Comparison of ENCODE assay signal across 13 cellular contexts in the genomic region with DNA sequence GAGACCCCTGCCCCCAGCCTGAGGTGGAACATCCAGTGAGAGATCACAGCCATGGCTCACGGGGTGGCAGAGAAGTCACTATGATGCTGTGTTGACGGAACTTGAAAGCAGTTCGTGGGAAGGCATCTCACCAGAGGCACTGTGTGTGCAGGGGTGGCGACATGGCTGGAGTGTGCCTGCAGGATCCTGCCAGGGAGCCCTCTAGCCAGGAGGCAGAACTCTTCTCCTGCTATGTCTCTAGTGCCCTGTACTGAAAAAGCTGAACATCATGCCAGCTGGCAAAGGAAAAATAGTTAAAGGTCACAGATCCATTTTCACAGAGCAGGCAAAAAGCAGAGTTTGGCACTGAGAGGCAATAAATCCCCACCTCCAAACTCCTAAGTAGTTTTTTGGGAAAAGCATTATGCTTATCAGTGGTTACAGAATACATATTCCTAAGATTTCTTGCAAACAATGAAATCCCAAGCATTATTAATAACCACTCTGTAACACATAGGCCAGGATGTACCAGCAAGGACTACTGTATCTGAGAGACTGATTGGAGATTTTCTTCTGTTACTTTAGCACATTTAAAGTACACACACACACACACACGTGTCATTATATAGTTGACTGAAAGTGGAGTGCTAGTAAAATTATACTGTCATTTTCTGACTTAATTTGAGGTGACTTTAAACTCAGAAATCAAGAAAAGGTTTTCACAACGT. TPM values are rescaled to one million over a fixed set of nuclear protein-coding genes. Genes with fewer than 3 reads are reported as not detected.
A peak's percentile ranks its signal among the peaks of the same experiment; 100 is the strongest.
DNase-seq lines count a peak whose midpoint lies in the region; ATAC-seq and TF ChIP-seq lines count a peak whose summit lies in the region.
"Had no signal": no experiment of that assay in that cellular context is flagged by ENCODE, and none has a peak within 500 bp of the region (broad histone marks: within the 10 kb centered on the region; RNA-seq: fewer than 3 reads in every experiment).

No MANE protein-coding gene starts in this region.

- no peaks in the 10 kb centered on the region for H3K36me3 ChIP-seq in CD4-positive, CD25-positive, alpha-beta regulatory T cell (ENCODE audit: control insufficient read depth, insufficient read depth, low read length)
- no peaks in the 10 kb centered on the region for H3K36me3 ChIP-seq in neural cell (ENCODE audit: insufficient read depth, low read length)
- H3K36me3 ChIP-seq in A673 (ENCODE audit: insufficient read depth, low read length, poor library complexity, severe bottlenecking): no peaks in the 10 kb centered on the region

- H3K36me3 Mint-ChIP-seq in CD4-positive, CD25-positive, alpha-beta regulatory T cell: peaks cover 14% of the 10 kb centered on the region

- H3K9ac ChIP-seq in neural cell (ENCODE audit: low read length): no peak overlapping the region

- H3K9me3 Mint-ChIP-seq in CD4-positive, CD25-positive, alpha-beta regulatory T cell: no peaks in the 10 kb centered on the region

- H3K27ac ChIP-seq in CD4-positive, CD25-positive, alpha-beta regulatory T cell (ENCODE audit: insufficient read depth, low read length, poor library complexity, severe bottlenecking): no peak overlapping the region
- peak overlapping the region in 1 of 2 donors; percentile 28 for H3K27ac ChIP-seq in coronary artery
- H3K27ac ChIP-seq in neural cell (ENCODE audit: low read length): peak overlapping the region; percentile 9
- no peak overlapping the region for H3K27ac ChIP-seq in A673 (ENCODE audit: low read depth, low read length, poor library complexity, severe bottlenecking)
- H3K27ac ChIP-seq: body of pancreas had no signal

- H3K79me2 ChIP-seq in neural cell (replicated peaks; ENCODE audit: insufficient read depth, low read length): peaks cover 75% of the 10 kb centered on the region

- no TSS peak for BruUV-seq in A673 (replicated peaks; lab: Mats Ljungman, UMichigan)

- TF ChIP-seq RAD21 in neural cell (conservative IDR thresholded peaks at IDR 0.05): no peak

- no peaks in the 10 kb centered on the region for H3K27me3 Mint-ChIP-seq in CD4-positive, CD25-positive, alpha-beta regulatory T cell
- H3K27me3 Mint-ChIP-seq: progenitor cell of endocrine pancreas had no signal

- DNase-seq in CD4-positive, CD25-positive, alpha-beta regulatory T cell: no peak
- peak; percentile 4 for DNase-seq in NCI-H2081 treated with DMSO at 0.1 percent for 48 hours (lab: John Stamatoyannopoulos, UW)
- DNase-seq in coronary artery (ENCODE audit: low spot score): no peak
- DNase-seq in A673 (ENCODE audit: low spot score): no peak
- no peak for DNase-seq in HT-29 (ENCODE audit: low spot score)
- DNase-seq: activated CD4-positive, CD25-positive, alpha-beta regulatory T cell treated with anti-CD3 and anti-CD28 coated beads, Interleukin-2, amount 50 U/mL, for 72 hours; left colon; SHP77 had no signal

- H3K9me2 ChIP-seq in neural cell (ENCODE audit: insufficient read depth, low read length): no peaks in the 10 kb centered on the region

- H3K4me1 ChIP-seq in CD4-positive, CD25-positive, alpha-beta regulatory T cell (ENCODE audit: control insufficient read depth, insufficient read depth, low read length, poor library complexity, severe bottlenecking): peaks cover 13% of the 10 kb centered on the region
- H3K4me1 ChIP-seq in A673 (ENCODE audit: insufficient read depth, low read length, poor library complexity, severe bottlenecking): peaks cover 12% of the 10 kb centered on the region

- peak overlapping the region in 2 of 3 donors; percentile 50 to 88 for H3K27ac Mint-ChIP-seq in CD4-positive, CD25-positive, alpha-beta regulatory T cell
- H3K27ac Mint-ChIP-seq: progenitor cell of endocrine pancreas had no signal

- CTCF ChIA-PET in A673 (lab: Charles Lee): no interaction called here

- H3K4me1 Mint-ChIP-seq in CD4-positive, CD25-positive, alpha-beta regulatory T cell: peaks cover 20 to 80% (median 44%) of the 10 kb centered on the region in 4 donors

- H3K4me2 ChIP-seq in neural cell (ENCODE audit: low read length): no peak overlapping the region

- ATAC-seq in CD4-positive, CD25-positive, alpha-beta regulatory T cell (ENCODE audit: low read depth in 2 of 2): no peak
- no peak for ATAC-seq in GM19455 (IDR thresholded peaks at IDR 0.05; ENCODE audit: unreplicated experiment)
- no peak for ATAC-seq in HG03442 (IDR thresholded peaks at IDR 0.05; ENCODE audit: unreplicated experiment)
- ATAC-seq: body of pancreas, left colon had no signal

- no peak overlapping the region for H3K4me3 ChIP-seq in CD4-positive, CD25-positive, alpha-beta regulatory T cell (ENCODE audit: low read depth, low read length)
- peak overlapping the region; percentile 35 for H3K4me3 ChIP-seq in coronary artery
- H3K4me3 ChIP-seq in neural cell (ENCODE audit: low read length): peak overlapping the region; percentile 32
- no peak overlapping the region for H3K4me3 ChIP-seq in A673 (ENCODE audit: low read depth, low read length, poor library complexity, severe bottlenecking)
- H3K4me3 ChIP-seq: body of pancreas had no signal

- TF ChIP-seq CTCF in coronary artery (IDR thresholded peaks at IDR 0.05): no peak
- TF ChIP-seq CTCF in neural cell (IDR thresholded peaks at IDR 0.05; ENCODE audit: poor library complexity, severe bottlenecking): no peak
- TF ChIP-seq CTCF in A673 (conservative IDR thresholded peaks at IDR 0.05; ENCODE audit: low read depth, low read length): no peak

- no peak overlapping the region for H2AFZ ChIP-seq in neural cell (ENCODE audit: low read depth, low read length)

- intact Hi-C loops in A673 (cut with micrococcal nuclease; ENCODE audit: unreplicated experiment): no loop called here

- H3K27me3 ChIP-seq in CD4-positive, CD25-positive, alpha-beta regulatory T cell (ENCODE audit: control insufficient read depth, insufficient read depth, low read length): no peaks in the 10 kb centered on the region
- no peaks in the 10 kb centered on the region for H3K27me3 ChIP-seq in neural cell (ENCODE audit: insufficient read depth, low read depth, low read length)
- H3K27me3 ChIP-seq in A673 (replicated peaks; ENCODE audit: insufficient read depth, low read depth, low read length, poor library complexity): no peaks in the 10 kb centered on the region
- H3K27me3 ChIP-seq: body of pancreas had no signal

- no peaks in the 10 kb centered on the region for H3F3A ChIP-seq in neural cell (ENCODE audit: insufficient read depth, low read length, poor library complexity, severe bottlenecking)

- peak overlapping the region in 1 of 4 donors; percentile 28 for H3K4me3 Mint-ChIP-seq in CD4-positive, CD25-positive, alpha-beta regulatory T cell

- POLR2A ChIA-PET in A673 (lab: Charles Lee; ENCODE audit: low non-redundant PET): no interaction called here

- TF ChIP-seq EP300 in neural cell (conservative IDR thresholded peaks at IDR 0.05; ENCODE audit: poor library complexity, severe bottlenecking): no peak

- H4K20me1 ChIP-seq in neural cell (ENCODE audit: insufficient read depth): peaks cover 17% of the 10 kb centered on the region

- H3K9me3 ChIP-seq in CD4-positive, CD25-positive, alpha-beta regulatory T cell (ENCODE audit: control insufficient read depth in 2 of 2, low read length in 2 of 2): no peaks in the 10 kb centered on the region
- no peaks in the 10 kb centered on the region for H3K9me3 ChIP-seq in neural cell (ENCODE audit: low read length)
- H3K9me3 ChIP-seq in A673 (ENCODE audit: low read depth, low read length, poor library complexity, severe bottlenecking): no peaks in the 10 kb centered on the region
- H3K9me3 ChIP-seq: body of pancreas had no signal

TF ChIP-seq in neural cell, 6 proteins besides CTCF, POLR2A, EP300 and RAD21:
- TF ChIP-seq EZH2 (IDR thresholded peaks at IDR 0.05; ENCODE audit: borderline replicate concordance, insufficient read depth, low read length, poor library complexity, severe bottlenecking) (no peak), POLR2AphosphoS5 (IDR thresholded peaks at IDR 0.05) (no peak), MXI1 (conservative IDR thresholded peaks at IDR 0.05; ENCODE audit: poor library complexity, severe bottlenecking) (no peak), SMC3 (conservative IDR thresholded peaks at IDR 0.05; ENCODE audit: poor library complexity) (no peak), TAF1 (IDR thresholded peaks at IDR 0.05; ENCODE audit: low read depth) (no peak)
- TF ChIP-seq, protein P1, sequence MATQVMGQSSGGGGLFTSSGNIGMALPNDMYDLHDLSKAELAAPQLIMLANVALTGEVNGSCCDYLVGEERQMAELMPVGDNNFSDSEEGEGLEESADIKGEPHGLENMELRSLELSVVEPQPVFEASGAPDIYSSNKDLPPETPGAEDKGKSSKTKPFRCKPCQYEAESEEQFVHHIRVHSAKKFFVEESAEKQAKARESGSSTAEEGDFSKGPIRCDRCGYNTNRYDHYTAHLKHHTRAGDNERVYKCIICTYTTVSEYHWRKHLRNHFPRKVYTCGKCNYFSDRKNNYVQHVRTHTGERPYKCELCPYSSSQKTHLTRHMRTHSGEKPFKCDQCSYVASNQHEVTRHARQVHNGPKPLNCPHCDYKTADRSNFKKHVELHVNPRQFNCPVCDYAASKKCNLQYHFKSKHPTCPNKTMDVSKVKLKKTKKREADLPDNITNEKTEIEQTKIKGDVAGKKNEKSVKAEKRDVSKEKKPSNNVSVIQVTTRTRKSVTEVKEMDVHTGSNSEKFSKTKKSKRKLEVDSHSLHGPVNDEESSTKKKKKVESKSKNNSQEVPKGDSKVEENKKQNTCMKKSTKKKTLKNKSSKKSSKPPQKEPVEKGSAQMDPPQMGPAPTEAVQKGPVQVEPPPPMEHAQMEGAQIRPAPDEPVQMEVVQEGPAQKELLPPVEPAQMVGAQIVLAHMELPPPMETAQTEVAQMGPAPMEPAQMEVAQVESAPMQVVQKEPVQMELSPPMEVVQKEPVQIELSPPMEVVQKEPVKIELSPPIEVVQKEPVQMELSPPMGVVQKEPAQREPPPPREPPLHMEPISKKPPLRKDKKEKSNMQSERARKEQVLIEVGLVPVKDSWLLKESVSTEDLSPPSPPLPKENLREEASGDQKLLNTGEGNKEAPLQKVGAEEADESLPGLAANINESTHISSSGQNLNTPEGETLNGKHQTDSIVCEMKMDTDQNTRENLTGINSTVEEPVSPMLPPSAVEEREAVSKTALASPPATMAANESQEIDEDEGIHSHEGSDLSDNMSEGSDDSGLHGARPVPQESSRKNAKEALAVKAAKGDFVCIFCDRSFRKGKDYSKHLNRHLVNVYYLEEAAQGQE (IDR thresholded peaks at IDR 0.05; ENCODE audit: borderline replicate concordance): no peak
TF ChIP-seq in neural cell: peak in this region for 0.

RNA-seq across cellular contexts. Expression of a gene that starts 36.8 kb away (rescaled TPM):
- total RNA-seq in CD4-positive, CD25-positive, alpha-beta regulatory T cell: 77.1 TPM
- 1 to 10 TPM; 2.3 to 3.1 (median 2.9) TPM for polyA plus RNA-seq in CD4-positive, CD25-positive, alpha-beta regulatory T cell
- polyA plus RNA-seq in neural cell: 15.4 and 17.2 TPM in 2 replicates
- polyA minus RNA-seq in neural cell: 71.6 and 75.0 TPM in 2 replicates
- 26.7 and 30.2 TPM in 2 replicates for total RNA-seq in A673 (2021)
- 4.1 and 7.2 TPM in 2 replicates for total RNA-seq in HT-29 (2014; rRNA removed; shearing (Covaris generic))

Comparison
In these comparisons a context has a peak if more than half of its experiments do, and no peak if none do; other contexts are left out.
1. H3K4me3 ChIP-seq: peak in coronary artery (single experiment) and neural cell (single experiment); none in CD4-positive, CD25-positive, alpha-beta regulatory T cell (single experiment) and A673 (single experiment).